ENCODE assay signal across 16 cellular contexts in genomic region chr3:67828486-67829010, GRCh38.
A peak's percentile ranks its signal among the peaks of the same experiment; 100 is the strongest.
DNase-seq lines count a peak whose midpoint lies in the region; ATAC-seq lines count a peak whose summit lies in the region.
"Had no signal": no experiment of that assay in that cellular context is flagged by ENCODE, and none has a peak within 500 bp of the region (broad histone marks: within the 10 kb centered on the region; RNA-seq: fewer than 3 reads in every experiment).

No MANE protein-coding gene starts in this region.

- no peak overlapping the region for H3K18ac ChIP-seq in mesendoderm (ENCODE audit: low read length)

- no peak overlapping the region for H3K27ac ChIP-seq in mesendoderm (ENCODE audit: low read depth, low read length)
- H3K27ac ChIP-seq: 22Rv1; A549; BLaER1 treated with 17β-estradiol and CSF1 and Interleukin-3, amounts not matched to agents 10 nM and 100 nM; C4-2B had no signal

- no peak overlapping the region for H3K9ac ChIP-seq in mesendoderm (ENCODE audit: low read length)
- H3K9ac ChIP-seq: BLaER1 treated with 17β-estradiol and CSF1 and Interleukin-3, amounts not matched to agents 10 nM and 100 nM had no signal

- no peaks in the 10 kb centered on the region for H3K27me3 ChIP-seq in mesendoderm (ENCODE audit: insufficient read depth, low read length, poor library complexity)
- H3K27me3 ChIP-seq: BLaER1 treated with 17β-estradiol and CSF1 and Interleukin-3, amounts not matched to agents 10 nM and 100 nM had no signal

- no CpG with 5 or more reads among the region's 1 CpG for WGBS in mesendoderm (ENCODE audit: extremely low coverage, insufficient coverage, low lambda C conversion rate)

- H3K4me2 ChIP-seq in mesendoderm (ENCODE audit: low read length), result no peak overlapping the region
- H3K4me2 ChIP-seq: A549; BLaER1 treated with 17β-estradiol and CSF1 and Interleukin-3, amounts not matched to agents 10 nM and 100 nM had no signal

- no peak overlapping the region for H3K23ac ChIP-seq in mesendoderm (ENCODE audit: low read length)

- no peaks in the 10 kb centered on the region for H3K79me2 ChIP-seq in mesendoderm (ENCODE audit: control insufficient read depth, insufficient read depth, low read length)

- no peak overlapping the region for H2BK120ac ChIP-seq in mesendoderm (ENCODE audit: low read depth, low read length)

- no peak overlapping the region for H2AK5ac ChIP-seq in mesendoderm (ENCODE audit: low read length)

- H3K56ac ChIP-seq in mesendoderm (ENCODE audit: low read length), result no peak overlapping the region

- H3K4me1 ChIP-seq in mesendoderm (ENCODE audit: control insufficient read depth, low read depth, low read length), result no peaks in the 10 kb centered on the region
- H3K4me1 ChIP-seq: A549; BLaER1 treated with 17β-estradiol and CSF1 and Interleukin-3, amounts not matched to agents 10 nM and 100 nM; Caco-2 had no signal

- peak; percentile 4 for DNase-seq in NCI-H82 (lab: John Stamatoyannopoulos, UW)
- DNase-seq in NCI-H82 treated with DMSO at 0.1 percent for 48 hours (lab: John Stamatoyannopoulos, UW; ENCODE audit: unreplicated experiment), result no peak
- DNase-seq in mesendoderm, result peak; percentile 80
- DNase-seq in midbrain (lab: John Stamatoyannopoulos, UW), result no peak
- DNase-seq: AML-193; Caco-2; Calu3; CD4-positive, alpha-beta T cell; CD8-positive, alpha-beta T cell; DMS79 treated with DMSO at 0.1 percent for 48 hours; GF-D8 had no signal

- no peak overlapping the region for H3K4ac ChIP-seq in mesendoderm (ENCODE audit: low read depth, low read length)

- H4K8ac ChIP-seq in mesendoderm (ENCODE audit: low read depth, low read length), result no peak overlapping the region

- H4K5ac ChIP-seq in mesendoderm (ENCODE audit: low read length), result no peak overlapping the region

- no peak overlapping the region for H3K4me3 ChIP-seq in mesendoderm (ENCODE audit: low read length)
- H3K4me3 ChIP-seq: A549; BLaER1 treated with 17β-estradiol and CSF1 and Interleukin-3, amounts not matched to agents 10 nM and 100 nM had no signal

- H2BK5ac ChIP-seq in mesendoderm (ENCODE audit: low read length), result no peak overlapping the region

- no peak overlapping the region for H2BK15ac ChIP-seq in mesendoderm (replicated peaks; ENCODE audit: low read depth)

- no peaks in the 10 kb centered on the region for H3K36me3 ChIP-seq in mesendoderm (ENCODE audit: control insufficient read depth, insufficient read depth, low read length)
- H3K36me3 ChIP-seq: BLaER1 treated with 17β-estradiol and CSF1 and Interleukin-3, amounts not matched to agents 10 nM and 100 nM had no signal

- ATAC-seq in HG03442 (IDR thresholded peaks at IDR 0.05; ENCODE audit: unreplicated experiment), result no peak
- ATAC-seq: A549; CD8-positive, alpha-beta T cell had no signal

- no peaks in the 10 kb centered on the region for H3K79me1 ChIP-seq in mesendoderm (ENCODE audit: low read length)

Comparison
In these comparisons a context has a peak if more than half of its experiments do, and no peak if none do; other contexts are left out.
1. DNase-seq: peak in NCI-H82 (single experiment) and mesendoderm (single experiment); none in NCI-H82 treated with DMSO at 0.1 percent for 48 hours (single experiment) and midbrain (single experiment).